ENCODE assay signal across 8 cellular contexts in the genomic region with DNA sequence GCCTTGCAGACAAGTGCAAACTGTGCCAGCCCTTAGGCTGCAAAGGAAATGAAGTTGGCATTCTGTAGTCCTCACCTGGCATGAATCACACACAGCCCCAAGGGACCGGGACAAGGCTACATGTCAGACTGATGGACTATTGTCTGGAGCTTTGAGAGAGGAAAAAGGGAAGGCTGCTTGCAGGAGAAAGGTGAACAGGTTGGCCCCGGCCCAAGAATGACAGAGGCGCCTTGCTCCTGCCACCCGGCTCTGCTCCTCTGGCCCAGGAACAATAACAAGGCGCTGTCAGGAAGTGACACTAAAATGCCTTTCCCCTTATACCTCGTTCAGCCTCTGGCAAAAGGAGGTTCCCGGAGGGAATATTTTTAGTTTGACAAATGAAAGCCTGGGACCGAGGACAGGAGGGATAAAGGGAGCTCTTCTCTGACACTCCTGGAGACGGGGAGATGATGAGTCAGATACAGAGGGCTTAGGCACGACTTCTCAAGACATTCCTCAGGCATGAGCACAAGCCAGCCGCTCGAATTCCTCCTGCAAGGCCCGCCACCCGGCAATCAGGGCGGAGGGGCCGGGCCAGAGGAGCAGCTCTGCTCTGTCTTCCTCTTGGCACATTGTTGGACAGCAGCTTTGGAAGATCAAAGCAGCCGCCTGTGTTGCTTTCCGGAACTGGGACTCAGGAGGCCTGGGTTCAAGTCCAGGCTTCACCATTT.
DNase-seq lines count a peak whose midpoint lies in the region; ATAC-seq, FAIRE-seq and TF ChIP-seq lines count a peak whose summit lies in the region.
"Had no signal": no experiment of that assay in that cellular context is flagged by ENCODE, and none has a peak within 500 bp of the region (broad histone marks: within the 10 kb centered on the region; RNA-seq: fewer than 3 reads in every experiment).

No MANE protein-coding gene starts in this region.

- TF ChIP-seq CTCF in astrocyte of the cerebellum (IDR thresholded peaks at IDR 0.05; ENCODE audit: low read depth, low read length, missing control alignments) (no peak), thyroid gland (IDR thresholded peaks at IDR 0.05) (no peak)

- no peaks in the 10 kb centered on the region for H3K36me3 ChIP-seq in thyroid gland

- H3K4me3 ChIP-seq in astrocyte of the cerebellum (ENCODE audit: low read depth, low read length) = no peak overlapping the region
- no peak overlapping the region for H3K4me3 ChIP-seq in thyroid gland (replicated peaks in 1 of 3)

- DNase-seq in HTR-8/SVneo (ENCODE audit: insufficient read length, low spot score) (peak; percentile 99), astrocyte of the cerebellum (ENCODE audit: low read depth) (peak; percentile 83), islet precursor cell (peak; percentile 100), thyroid gland (peak; percentile 79 to 85)
- no peak for DNase-seq in activated CD4-positive, alpha-beta T cell treated with anti-CD3 and anti-CD28 coated beads, Interleukin-2, amount 50 U/mL, for 1 hour
- DNase-seq in activated T-helper 2 cell treated with anti-CD3 and anti-CD28 coated beads, Interferon-gamma antibody, Interleukin-2, Interleukin-4, amounts not matched to agents 10 μg/mL and 5 μg/mL and 100 μg/mL, durations not matched to agents 14 hours and 24 hours and 36 hours (ENCODE audit: low spot score) = no peak

- TF ChIP-seq POLR2A in thyroid gland (IDR thresholded peaks at IDR 0.05) = no peak

- H3K4me3 Mint-ChIP-seq in activated T-helper 2 cell treated with anti-CD3 and anti-CD28 coated beads, Interferon-gamma antibody, Interleukin-2, Interleukin-4, amounts not matched to agents 10 μg/mL and 5 μg/mL and 100 μg/mL, durations not matched to agents 14 hours and 24 hours and 36 hours (ENCODE audit: low read depth) = no peak overlapping the region
- H3K4me3 Mint-ChIP-seq: stimulated activated naive CD8-positive, alpha-beta T cell treated with anti-CD3 and anti-CD28 coated beads, Interleukin-15, Interleukin-2, amounts not matched to agents 100 ng/mL and 50 ng/mL, for 24 hours had no signal

- 12 to 15% methylated on average over 18 of the region's 18 CpGs for WGBS in thyroid gland, 2 donors

- H3K36me3 Mint-ChIP-seq in activated T-helper 2 cell treated with anti-CD3 and anti-CD28 coated beads, Interferon-gamma antibody, Interleukin-2, Interleukin-4, amounts not matched to agents 10 μg/mL and 5 μg/mL and 100 μg/mL, durations not matched to agents 14 hours and 24 hours and 36 hours (ENCODE audit: low read depth) = no peaks in the 10 kb centered on the region

- no peaks in the 10 kb centered on the region for H3K27me3 ChIP-seq in thyroid gland

- H3K27ac Mint-ChIP-seq in activated T-helper 2 cell treated with anti-CD3 and anti-CD28 coated beads, Interferon-gamma antibody, Interleukin-2, Interleukin-4, amounts not matched to agents 10 μg/mL and 5 μg/mL and 100 μg/mL, durations not matched to agents 14 hours and 24 hours and 36 hours = no peak overlapping the region
- H3K27ac Mint-ChIP-seq: stimulated activated naive CD8-positive, alpha-beta T cell treated with anti-CD3 and anti-CD28 coated beads, Interleukin-15, Interleukin-2, amounts not matched to agents 100 ng/mL and 50 ng/mL, for 24 hours had no signal

- no peaks in the 10 kb centered on the region for H3K4me1 Mint-ChIP-seq in activated T-helper 2 cell treated with anti-CD3 and anti-CD28 coated beads, Interferon-gamma antibody, Interleukin-2, Interleukin-4, amounts not matched to agents 10 μg/mL and 5 μg/mL and 100 μg/mL, durations not matched to agents 14 hours and 24 hours and 36 hours (ENCODE audit: low read depth)

- peak; percentile 98 for FAIRE-seq in HTR-8/SVneo (lab: Jason Lieb, UNC)

- no peaks in the 10 kb centered on the region for H3K9me3 Mint-ChIP-seq in activated T-helper 2 cell treated with anti-CD3 and anti-CD28 coated beads, Interferon-gamma antibody, Interleukin-2, Interleukin-4, amounts not matched to agents 10 μg/mL and 5 μg/mL and 100 μg/mL, durations not matched to agents 14 hours and 24 hours and 36 hours
- H3K9me3 Mint-ChIP-seq: stimulated activated naive CD8-positive, alpha-beta T cell treated with anti-CD3 and anti-CD28 coated beads, Interleukin-15, Interleukin-2, amounts not matched to agents 100 ng/mL and 50 ng/mL, for 24 hours had no signal

- intact Hi-C loops in thyroid gland (cut with DNase I) = no loop called here
- intact Hi-C loops in activated T-helper 2 cell treated with anti-CD3 and anti-CD28 coated beads, Interferon-gamma antibody, Interleukin-2, Interleukin-4, amounts not matched to agents 10 μg/mL and 5 μg/mL and 100 μg/mL, durations not matched to agents 14 hours and 24 hours and 36 hours (cut with micrococcal nuclease) = no loop called here

- peak overlapping the region in 1 of 3 donors; percentile 57 for H3K27ac ChIP-seq in thyroid gland

- no peaks in the 10 kb centered on the region for H3K9me3 ChIP-seq in thyroid gland

- H3K27me3 Mint-ChIP-seq in activated T-helper 2 cell treated with anti-CD3 and anti-CD28 coated beads, Interferon-gamma antibody, Interleukin-2, Interleukin-4, amounts not matched to agents 10 μg/mL and 5 μg/mL and 100 μg/mL, durations not matched to agents 14 hours and 24 hours and 36 hours (ENCODE audit: low read depth) = peaks cover 29% of the 10 kb centered on the region

- ATAC-seq in HG03039 (IDR thresholded peaks at IDR 0.05; ENCODE audit: unreplicated experiment) = no peak

- H3K4me1 ChIP-seq in thyroid gland = peaks cover 0 to 18% of the 10 kb centered on the region in 2 donors

- in situ Hi-C loops in astrocyte of the cerebellum (cut with HindIII; ENCODE audit: low sequenced_read_pairs) = no loop called here

Comparison
In these comparisons a context has a peak if more than half of its experiments do, and no peak if none do; other contexts are left out.
1. DNase-seq: peak in HTR-8/SVneo (single experiment), astrocyte of the cerebellum (single experiment), islet precursor cell (single experiment) and thyroid gland (2 of 2); none in activated CD4-positive, alpha-beta T cell treated with anti-CD3 and anti-CD28 coated beads, Interleukin-2, amount 50 U/mL, for 1 hour (single experiment) and activated T-helper 2 cell treated with anti-CD3 and anti-CD28 coated beads, Interferon-gamma antibody, Interleukin-2, Interleukin-4, amounts not matched to agents 10 μg/mL and 5 μg/mL and 100 μg/mL, durations not matched to agents 14 hours and 24 hours and 36 hours (single experiment).